In genomic region chr15:53072077-53072476, GRCh38 we compare ENCODE assay signal across 9 cellular contexts.
A peak's percentile ranks its signal among the peaks of the same experiment; 100 is the strongest.
DNase-seq lines count a peak whose midpoint lies in the region; TF ChIP-seq lines count a peak whose summit lies in the region.
"Had no signal": no experiment of that assay in that cellular context is flagged by ENCODE, and none has a peak within 500 bp of the region (broad histone marks: within the 10 kb centered on the region; RNA-seq: fewer than 3 reads in every experiment).

No MANE protein-coding gene starts in this region.

- no peak overlapping the region for H3K27ac Mint-ChIP-seq in HFFc6
- H3K27ac Mint-ChIP-seq in T-helper 2 cell treated with Interferon-gamma antibody and Interleukin-4, amounts not matched to agents 5 μg/mL and 100 μg/mL, for 36 hours: no peak overlapping the region

- TF ChIP-seq CTCF in HFFc6 (IDR thresholded peaks at IDR 0.05) (no peak), fibroblast of lung (conservative IDR thresholded peaks at IDR 0.05 in 1 of 2, IDR thresholded peaks at IDR 0.05 in 1 of 2; ENCODE audit: low read depth in 1 of 2, low read length in 2 of 2) (no peak)

- H3K27me3 ChIP-seq in fibroblast of lung (ENCODE audit: control insufficient read depth, insufficient read depth, low read length): no peaks in the 10 kb centered on the region
- H3K27me3 ChIP-seq: neutrophil had no signal

- no peak overlapping the region for H3K27ac ChIP-seq in fibroblast of lung (ENCODE audit: insufficient read depth, low read length)
- H3K27ac ChIP-seq: neutrophil had no signal

- H3K9ac ChIP-seq in fibroblast of lung (ENCODE audit: insufficient read depth, low read length): no peak overlapping the region

- H3K4me1 ChIP-seq in fibroblast of lung (ENCODE audit: control insufficient read depth, extremely low read depth, insufficient read depth, low read length): no peaks in the 10 kb centered on the region

- no peak overlapping the region for H3K4me3 ChIP-seq in fibroblast of lung (replicated peaks in 1 of 4; ENCODE audit: control extremely low read depth in 1 of 4, insufficient read depth in 1 of 4, low read depth in 3 of 4, low read length in 4 of 4)

- no peak overlapping the region for H2AFZ ChIP-seq in fibroblast of lung (ENCODE audit: low read length)

- no peaks in the 10 kb centered on the region for H3K9me3 ChIP-seq in fibroblast of lung (ENCODE audit: control insufficient read depth, insufficient read depth, low read depth, low read length)
- H3K9me3 ChIP-seq: neutrophil had no signal

- H3K4me2 ChIP-seq in fibroblast of lung (ENCODE audit: extremely low read depth, insufficient read depth, low read length): no peak overlapping the region

- H3K36me3 ChIP-seq in fibroblast of lung (ENCODE audit: control insufficient read depth, insufficient read depth, low read length): no peaks in the 10 kb centered on the region
- H3K36me3 ChIP-seq: neutrophil had no signal

- DNase-seq in AG20443 (ENCODE audit: low spot score): peak; percentile 10
- DNase-seq in HFFc6: peak; percentile 14
- peak; percentile 6 for DNase-seq in SHP77 treated with DMSO at 0.1 percent for 48 hours (lab: John Stamatoyannopoulos, UW)
- peak; percentile 21 to 63 for DNase-seq in fibroblast of lung (ENCODE audit: low read depth in 2 of 2)
- DNase-seq in stimulated activated CD4-positive, alpha-beta T cell treated with anti-CD3 and anti-CD28 coated beads, Interleukin-4, amount 100 ng/mL, for 48 hours (ENCODE audit: low read depth in 2 of 2): peak; percentile 6 to 7
- DNase-seq in T-helper 2 cell treated with Interferon-gamma antibody and Interleukin-4, amounts not matched to agents 5 μg/mL and 100 μg/mL, for 36 hours (ENCODE audit: low spot score): no peak
- DNase-seq in stimulated activated naive CD4-positive, alpha-beta T cell treated with Interleukin-2 at 50 U/mL for 16 hours (lab: John Stamatoyannopoulos, UW): no peak
- no peak for DNase-seq in DMS114 treated with DMSO at 0.1 percent for 48 hours (lab: John Stamatoyannopoulos, UW; ENCODE audit: unreplicated experiment)

- peaks cover 66% of the 10 kb centered on the region for H3K9me3 Mint-ChIP-seq in HFFc6
- H3K9me3 Mint-ChIP-seq in T-helper 2 cell treated with Interferon-gamma antibody and Interleukin-4, amounts not matched to agents 5 μg/mL and 100 μg/mL, for 36 hours: no peaks in the 10 kb centered on the region

- H3K36me3 Mint-ChIP-seq in HFFc6 (ENCODE audit: low read depth): no peaks in the 10 kb centered on the region
- no peaks in the 10 kb centered on the region for H3K36me3 Mint-ChIP-seq in T-helper 2 cell treated with Interferon-gamma antibody and Interleukin-4, amounts not matched to agents 5 μg/mL and 100 μg/mL, for 36 hours (ENCODE audit: low read depth)

- no peaks in the 10 kb centered on the region for H4K20me1 ChIP-seq in fibroblast of lung (ENCODE audit: control insufficient read depth, extremely low read depth, insufficient read depth, low read length)

- H3K79me2 ChIP-seq in fibroblast of lung (ENCODE audit: control insufficient read depth, insufficient read depth, low read length): no peaks in the 10 kb centered on the region

- H3K4me1 Mint-ChIP-seq in HFFc6 (ENCODE audit: low read depth): no peaks in the 10 kb centered on the region
- no peaks in the 10 kb centered on the region for H3K4me1 Mint-ChIP-seq in T-helper 2 cell treated with Interferon-gamma antibody and Interleukin-4, amounts not matched to agents 5 μg/mL and 100 μg/mL, for 36 hours (ENCODE audit: low read depth)

- no peaks in the 10 kb centered on the region; the same call in 1 of the 2 replicates for H3K27me3 Mint-ChIP-seq in HFFc6 (ENCODE audit: insufficient read depth)
- H3K27me3 Mint-ChIP-seq in T-helper 2 cell treated with Interferon-gamma antibody and Interleukin-4, amounts not matched to agents 5 μg/mL and 100 μg/mL, for 36 hours (ENCODE audit: low read depth): no peaks in the 10 kb centered on the region

- no peak overlapping the region for H3K4me3 Mint-ChIP-seq in HFFc6
- H3K4me3 Mint-ChIP-seq in T-helper 2 cell treated with Interferon-gamma antibody and Interleukin-4, amounts not matched to agents 5 μg/mL and 100 μg/mL, for 36 hours: no peak overlapping the region

Comparison
In these comparisons a context has a peak if more than half of its experiments do, and no peak if none do; other contexts are left out.
1. DNase-seq: peak in AG20443 (single experiment), HFFc6 (single experiment), SHP77 treated with DMSO at 0.1 percent for 48 hours (single experiment), fibroblast of lung (2 of 2) and stimulated activated CD4-positive, alpha-beta T cell treated with anti-CD3 and anti-CD28 coated beads, Interleukin-4, amount 100 ng/mL, for 48 hours (2 of 2); none in T-helper 2 cell treated with Interferon-gamma antibody and Interleukin-4, amounts not matched to agents 5 μg/mL and 100 μg/mL, for 36 hours (single experiment), stimulated activated naive CD4-positive, alpha-beta T cell treated with Interleukin-2 at 50 U/mL for 16 hours (single experiment) and DMS114 treated with DMSO at 0.1 percent for 48 hours (single experiment).